14 cellular contexts compared by ENCODE assay signal in genomic region chr14:50659327-50659974, GRCh38. TPM values are rescaled to one million over a fixed set of nuclear protein-coding genes. Genes with fewer than 3 reads are reported as not detected.
DNase-seq lines count a peak whose midpoint lies in the region; ATAC-seq, FAIRE-seq and TF ChIP-seq lines count a peak whose summit lies in the region.
"Had no signal": no experiment of that assay in that cellular context is flagged by ENCODE, and none has a peak within 500 bp of the region (broad histone marks: within the 10 kb centered on the region; RNA-seq: fewer than 3 reads in every experiment).

No MANE protein-coding gene starts in this region.

- no peak for TF ChIP-seq CTCF in A549 (IDR thresholded peaks at IDR 0.05)
- TF ChIP-seq CTCF in GM23338 (conservative IDR thresholded peaks at IDR 0.05; ENCODE audit: low read depth in 2 of 2), result no peak
- TF ChIP-seq CTCF in body of pancreas (IDR thresholded peaks at IDR 0.05), result no peak
- no peak for TF ChIP-seq CTCF in nephron (IDR thresholded peaks at IDR 0.05; ENCODE audit: unreplicated experiment in 3 of 3)
- no peak for TF ChIP-seq CTCF in tibial artery (IDR thresholded peaks at IDR 0.05)

- no peaks in the 10 kb centered on the region for H4K20me1 ChIP-seq in GM23338 (replicated peaks; ENCODE audit: insufficient read depth)

- no peaks in the 10 kb centered on the region for H3F3A ChIP-seq in GM23338 (replicated peaks; ENCODE audit: low read depth)

- POLR2A ChIA-PET in A549 (lab: Yijun Ruan, JAX), result interaction anchor here (0.9 kb wide), 1 partner anchor 9 kb away, joined by 4 read pairs; the partner anchor contains the start of gene SAV1

- no peak for TF ChIP-seq RAD21 in A549 (conservative IDR thresholded peaks at IDR 0.05 in 1 of 2, IDR thresholded peaks at IDR 0.05 in 1 of 2)

- peaks cover 50% of the 10 kb centered on the region for H3K36me3 Mint-ChIP-seq in GM23338 (ENCODE audit: low read depth)
- H3K36me3 Mint-ChIP-seq in nephron (ENCODE audit: low read depth), result peaks cover 59% of the 10 kb centered on the region

- intact Hi-C loops in body of pancreas (cut with DNase I), result no loop called here
- intact Hi-C loops in tibial artery (cut with DNase I; ENCODE audit: low total_unique reads), result no loop called here

- TF ChIP-seq POLR2A in A549 (IDR thresholded peaks at IDR 0.05; ENCODE audit: low read length), result no peak
- no peak for TF ChIP-seq POLR2A in body of pancreas (IDR thresholded peaks at IDR 0.05)

- H3K27ac ChIP-seq in A549 (peak overlapping the region in 1 of 2 experiments; percentile 60; a peak in 1 of 6 replicates), GM23338 (ENCODE audit: low read depth) (peak overlapping the region; percentile 33), body of pancreas (peak overlapping the region; percentile 21 to 81 (median 68)), tibial artery (no peak overlapping the region)

- peaks cover 5% of the 10 kb centered on the region for H3K27me3 Mint-ChIP-seq in GM23338 (ENCODE audit: insufficient read depth, low read depth, poor library complexity)
- H3K27me3 Mint-ChIP-seq in nephron (ENCODE audit: low read depth), result no peaks in the 10 kb centered on the region
- H3K27me3 Mint-ChIP-seq: activated CD4-positive, alpha-beta memory T cell treated with anti-CD3 and anti-CD28 coated beads, Interleukin-2, amount 10 ng/mL, durations not matched to agents 7 days and 5 days had no signal

- no peak overlapping the region for H3K4me2 ChIP-seq in A549
- H3K4me2 ChIP-seq in GM23338, result peak overlapping the region; percentile 23; the same call in 1 of the 2 replicates

- H3K9me2 ChIP-seq in GM23338 (ENCODE audit: insufficient read depth), result no peaks in the 10 kb centered on the region

- H3K9me3 ChIP-seq in A549 (no peaks in the 10 kb centered on the region), body of pancreas (no peaks in the 10 kb centered on the region), tibial artery (no peaks in the 10 kb centered on the region)
- H3K9me3 ChIP-seq: adrenal gland had no signal

- no peak overlapping the region for H2AFZ ChIP-seq in GM23338

- H3K4me3 Mint-ChIP-seq in GM23338 (no peak overlapping the region; the same call in 2 of the 3 replicates), nephron (no peak overlapping the region)
- H3K4me3 Mint-ChIP-seq: activated CD4-positive, alpha-beta memory T cell treated with anti-CD3 and anti-CD28 coated beads, Interleukin-2, amount 10 ng/mL, durations not matched to agents 7 days and 5 days had no signal

- H3K27me3 ChIP-seq in GM23338 (ENCODE audit: insufficient read depth) (no peaks in the 10 kb centered on the region), body of pancreas (no peaks in the 10 kb centered on the region), tibial artery (no peaks in the 10 kb centered on the region)
- H3K27me3 ChIP-seq: adrenal gland had no signal

- WGBS in A549 (ENCODE audit: missing lambda C conversion rate), result 95% methylated on average over 6 of the region's 6 CpGs
- 53% methylated on average over 6 of the region's 6 CpGs for WGBS in body of pancreas, 2 donors

- H3K4me3 ChIP-seq in A549 (no peak overlapping the region), GM23338 (peak overlapping the region; percentile 6; the same call in 1 of the 2 replicates), body of pancreas (no peak overlapping the region), tibial artery (no peak overlapping the region)
- H3K4me3 ChIP-seq: adrenal gland had no signal

- H3K9me3 Mint-ChIP-seq in GM23338 (no peaks in the 10 kb centered on the region; the same call in 2 of the 3 replicates), nephron (no peaks in the 10 kb centered on the region)
- H3K9me3 Mint-ChIP-seq: activated CD4-positive, alpha-beta memory T cell treated with anti-CD3 and anti-CD28 coated beads, Interleukin-2, amount 10 ng/mL, durations not matched to agents 7 days and 5 days; neural crest cell had no signal

- H3K36me3 ChIP-seq in GM23338 (ENCODE audit: insufficient read depth), result peaks cover 13% of the 10 kb centered on the region; the same call in 1 of the 2 replicates
- no peaks in the 10 kb centered on the region for H3K36me3 ChIP-seq in body of pancreas (replicated peaks in 1 of 2; ENCODE audit: insufficient read depth in 1 of 2, low read depth in 2 of 2)
- H3K36me3 ChIP-seq in tibial artery, result peaks cover 3 to 26% (median 11%) of the 10 kb centered on the region in 3 donors

- H3K79me2 ChIP-seq in GM23338 (replicated peaks; ENCODE audit: insufficient read depth), result peaks cover 95% of the 10 kb centered on the region

- no peak for FAIRE-seq in A549 (lab: Jason Lieb, UNC)

- H3K27ac Mint-ChIP-seq in GM23338 (peak overlapping the region; percentile 99), nephron (peak overlapping the region; percentile 59 to 97 (median 88))
- H3K27ac Mint-ChIP-seq: activated CD4-positive, alpha-beta memory T cell treated with anti-CD3 and anti-CD28 coated beads, Interleukin-2, amount 10 ng/mL, durations not matched to agents 7 days and 5 days had no signal

- H3K4me1 Mint-ChIP-seq in GM23338, result peaks cover 39% of the 10 kb centered on the region
- peaks cover 30% of the 10 kb centered on the region for H3K4me1 Mint-ChIP-seq in nephron
- H3K4me1 Mint-ChIP-seq: activated CD4-positive, alpha-beta memory T cell treated with anti-CD3 and anti-CD28 coated beads, Interleukin-2, amount 10 ng/mL, durations not matched to agents 7 days and 5 days had no signal

- H3K4me1 ChIP-seq in A549 (peaks cover 20% of the 10 kb centered on the region), GM23338 (ENCODE audit: insufficient read depth) (peaks cover 25% of the 10 kb centered on the region), body of pancreas (peaks cover 89% of the 10 kb centered on the region), tibial artery (peaks cover 0 to 89% (median 35%) of the 10 kb centered on the region in 4 donors)

- ATAC-seq in A549 (peak; percentile 13 to 19; a peak in 1 of 6 replicates), GM23338 (no peak), body of pancreas (peak; percentile 77)

- DNase-seq in A549 (ENCODE audit: low read depth in 1 of 2, low spot score in 1 of 2), result no peak
- DNase-seq in GM23338 (ENCODE audit: low spot score), result no peak
- peak; percentile 72 to 81 (median 75) for DNase-seq in body of pancreas
- no peak for DNase-seq in NCI-H2227 (lab: John Stamatoyannopoulos, UW; ENCODE audit: unreplicated experiment)
- no peak for DNase-seq in 8988T
- no peak for DNase-seq in tibial artery
- DNase-seq in stimulated activated CD4-positive, alpha-beta T cell treated with anti-CD3 and anti-CD28 coated beads, Interleukin-2, amount 100 ng/mL, for 24 hours, result no peak
- DNase-seq: activated CD4-positive, alpha-beta memory T cell treated with anti-CD3 and anti-CD28 coated beads, Interleukin-2, amount 10 ng/mL, durations not matched to agents 7 days and 5 days; mammary epithelial cell; NCI-H187 treated with DMSO at 0.1 percent for 48 hours; NCI-H510A had no signal

- CTCF ChIA-PET in A549 (lab: Yijun Ruan, JAX), result interaction anchor here (1.1 to 2.1 kb wide), 4 partner anchors 10 to 338 kb away, joined by 3 to 11 read pairs (median 4); no protein-coding TSS in a partner anchor

- no peak for TF ChIP-seq EP300 in A549 (IDR thresholded peaks at IDR 0.05)

TF ChIP-seq in A549, 52 proteins besides CTCF, POLR2A, EP300 and RAD21 (continues in another document):
- no peak for TF ChIP-seq EHMT2 (IDR thresholded peaks at IDR 0.05; ENCODE audit: low read depth)
- TF ChIP-seq BHLHE40 (IDR thresholded peaks at IDR 0.05; ENCODE audit: low read depth, low read length), result no peak
- no peak for TF ChIP-seq KDM1A (IDR thresholded peaks at IDR 0.05; ENCODE audit: low read depth)
- TF ChIP-seq, protein P1, sequence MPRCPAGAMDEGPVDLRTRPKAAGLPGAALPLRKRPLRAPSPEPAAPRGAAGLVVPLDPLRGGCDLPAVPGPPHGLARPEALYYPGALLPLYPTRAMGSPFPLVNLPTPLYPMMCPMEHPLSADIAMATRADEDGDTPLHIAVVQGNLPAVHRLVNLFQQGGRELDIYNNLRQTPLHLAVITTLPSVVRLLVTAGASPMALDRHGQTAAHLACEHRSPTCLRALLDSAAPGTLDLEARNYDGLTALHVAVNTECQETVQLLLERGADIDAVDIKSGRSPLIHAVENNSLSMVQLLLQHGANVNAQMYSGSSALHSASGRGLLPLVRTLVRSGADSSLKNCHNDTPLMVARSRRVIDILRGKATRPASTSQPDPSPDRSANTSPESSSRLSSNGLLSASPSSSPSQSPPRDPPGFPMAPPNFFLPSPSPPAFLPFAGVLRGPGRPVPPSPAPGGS (IDR thresholded peaks at IDR 0.05), result no peak

TF ChIP-seq in GM23338, 12 proteins besides CTCF, POLR2A, EP300 and RAD21:
- TF ChIP-seq EZH2phosphoT487 (IDR thresholded peaks at IDR 0.05; ENCODE audit: unreplicated experiment) (no peak), ZNF331 (CRISPR knock-in tag; IDR thresholded peaks at IDR 0.05; ENCODE audit: low read depth) (no peak)

RNA-seq across cellular contexts. Expression of gene SAV1, which starts 8.7 kb away (rescaled TPM):
- 20.1 and 20.3 TPM in 2 replicates for polyA plus RNA-seq in A549 (2011; rRNA removed)
- polyA plus RNA-seq in A549 (2012; cell fraction: cytosol; rRNA removed), result 7.7 and 8.5 TPM in 2 replicates
- 3.0 and 3.8 TPM in 2 replicates for polyA plus RNA-seq in A549 (2012; cell fraction: nucleus; rRNA removed)
- polyA plus RNA-seq in A549 (2017; fragmentation: RNase III; extraction: RNeasy Plus Mini Kit Qiagen cat#74134 plus additional on column Dnase treatment), result 17.5 to 20.3 TPM (median 18.2 TPM) in 3 replicates
- polyA minus RNA-seq in A549 (2011; rRNA and poly(A)+ RNA removed), result 6.9 and 9.6 TPM in 2 replicates
- total RNA-seq in GM23338 (2014; rRNA removed; shearing (Covaris generic)), result 82.2 and 82.8 TPM in 2 replicates
- polyA plus RNA-seq in GM23338 (2016; fragmentation: Nextera tagmentation; extraction: Ambion mirVana), result 72.7 and 74.2 TPM in 2 replicates
- total RNA-seq in body of pancreas, result 10 to 100 TPM; 55.0 to 94.9 TPM

Comparison
In these comparisons a context has a peak if more than half of its experiments do, and no peak if none do; other contexts are left out.
1. DNase-seq: peak in body of pancreas (4 of 4); none in A549 (0 of 2), GM23338 (single experiment), NCI-H2227 (single experiment), 8988T (single experiment), tibial artery (0 of 2) and stimulated activated CD4-positive, alpha-beta T cell treated with anti-CD3 and anti-CD28 coated beads, Interleukin-2, amount 100 ng/mL, for 24 hours (0 of 2).
2. H3K27ac ChIP-seq: peak in GM23338 (single experiment) and body of pancreas (4 of 4); none in tibial artery (0 of 2).